In genomic region chr7:157152391-157152937, GRCh38 we compare ENCODE assay signal across 25 cellular contexts. TPM values are rescaled to one million over a fixed set of nuclear protein-coding genes. Genes with fewer than 3 reads are reported as not detected.
DNase-seq lines count a peak whose midpoint lies in the region; ATAC-seq and TF ChIP-seq lines count a peak whose summit lies in the region.
"Had no signal": no experiment of that assay in that cellular context is flagged by ENCODE, and none has a peak within 500 bp of the region (broad histone marks: within the 10 kb centered on the region; RNA-seq: fewer than 3 reads in every experiment).

No MANE protein-coding gene starts in this region.

- ATAC-seq in RWPE2 (ENCODE audit: low read depth), result peak; percentile 66
- no peak for ATAC-seq in HG03432 (IDR thresholded peaks at IDR 0.05; ENCODE audit: unreplicated experiment)
- ATAC-seq: lower lobe of right lung; mucosa of descending colon; natural killer cell treated with Interleukin-12 subunit alpha and Interleukin-12 subunit beta and Interleukin-15 and Interleukin-18, amount 100 ng/mL, for 72 hours; Right ventricle myocardium inferior had no signal

- H3K36me3 Mint-ChIP-seq in CD4-positive, alpha-beta memory T cell, result peaks cover 8 to 17% of the 10 kb centered on the region in 2 donors
- H3K36me3 Mint-ChIP-seq in endodermal cell (ENCODE audit: low read depth) (peaks cover 8% of the 10 kb centered on the region), osteocyte (ENCODE audit: unreplicated experiment) (peaks cover 2% of the 10 kb centered on the region)
- H3K36me3 Mint-ChIP-seq: natural killer cell treated with Interleukin-12 subunit alpha and Interleukin-12 subunit beta and Interleukin-15 and Interleukin-18, amount 100 ng/mL, for 72 hours had no signal

- no peaks in the 10 kb centered on the region for H3K9me3 ChIP-seq in CD4-positive, alpha-beta memory T cell (ENCODE audit: control insufficient read depth in 1 of 2, low read length in 2 of 2)
- H3K9me3 ChIP-seq in RWPE2 (ENCODE audit: severe bottlenecking) (no peaks in the 10 kb centered on the region), endodermal cell (ENCODE audit: control insufficient read depth, low read length) (no peaks in the 10 kb centered on the region)
- H3K9me3 ChIP-seq: BLaER1 treated with 17β-estradiol and CSF1 and Interleukin-3, amounts not matched to agents 10 nM and 100 nM; lower lobe of right lung; MG63; mucosa of descending colon; tibial artery had no signal

- WGBS in endodermal cell (ENCODE audit: insufficient coverage in 1 of 2, insufficient read length in 1 of 2), 2 experiments, result 86 to 99% methylated on average over 9 of the region's 9 CpGs

- POLR2A ChIA-PET in CD4-positive, alpha-beta memory T cell (lab: Charles Lee; ENCODE audit: partially characterized antibody), result interaction anchor here (1.7 kb wide), 1 partner anchor 12 kb away, joined by 3 read pairs; no protein-coding TSS in a partner anchor

- H3K9me3 Mint-ChIP-seq in CD4-positive, alpha-beta memory T cell, result no peaks in the 10 kb centered on the region
- H3K9me3 Mint-ChIP-seq in endodermal cell, result no peaks in the 10 kb centered on the region
- no peaks in the 10 kb centered on the region for H3K9me3 Mint-ChIP-seq in osteocyte (ENCODE audit: unreplicated experiment)
- H3K9me3 Mint-ChIP-seq: activated CD4-positive, alpha-beta memory T cell treated with anti-CD3 and anti-CD28 coated beads, Interleukin-2, amount 10 ng/mL, durations not matched to agents 7 days and 5 days; activated naive CD8-positive, alpha-beta T cell treated with anti-CD3 and anti-CD28 coated beads, Interleukin-2, amount 10 ng/mL, durations not matched to agents 7 days and 5 days; natural killer cell treated with Interleukin-12 subunit alpha and Interleukin-12 subunit beta and Interleukin-15 and Interleukin-18, amount 100 ng/mL, for 72 hours had no signal

- no peak for DNase-seq in CD4-positive, alpha-beta memory T cell
- no peak for DNase-seq in RWPE2 (ENCODE audit: low spot score)
- DNase-seq in endodermal cell, result no peak
- no peak for DNase-seq in osteocyte (ENCODE audit: extremely low spot score, unreplicated experiment)
- no peak for DNase-seq in activated effector memory CD4-positive, alpha-beta T cell treated with anti-CD3 and anti-CD28 coated beads, Interleukin-2, amount 50 U/mL, for 16 hours
- DNase-seq in Ammon's horn (ENCODE audit: low spot score), result no peak
- DNase-seq: activated CD4-positive, alpha-beta memory T cell treated with anti-CD3 and anti-CD28 coated beads, Interleukin-2, amount 10 ng/mL, durations not matched to agents 7 days and 5 days; activated effector memory CD4-positive, alpha-beta T cell treated with Interleukin-2 at 50 U/mL for 16 hours; activated naive CD8-positive, alpha-beta T cell treated with anti-CD3 and anti-CD28 coated beads, Interleukin-2, amount 10 ng/mL, durations not matched to agents 7 days and 5 days; Calu3; central memory CD4-positive, alpha-beta T cell; DMS79 treated with DMSO at 0.1 percent for 48 hours; GDM1; GOT3; KBM-7; lower lobe of right lung; MG63; mucosa of descending colon; NCI-H1930; stimulated activated CD4-positive, alpha-beta T cell treated with anti-CD3 and anti-CD28 coated beads, Interleukin-4, amount 100 ng/mL, for 24 hours; tibial artery had no signal

- H3K27me3 ChIP-seq in CD4-positive, alpha-beta memory T cell (ENCODE audit: insufficient read depth, low read length), result no peaks in the 10 kb centered on the region
- H3K27me3 ChIP-seq in RWPE2 (ENCODE audit: insufficient read depth, poor library complexity, severe bottlenecking) (no peaks in the 10 kb centered on the region), endodermal cell (ENCODE audit: control insufficient read depth, insufficient read depth, low read length, poor library complexity, severe bottlenecking) (no peaks in the 10 kb centered on the region)
- H3K27me3 ChIP-seq: BLaER1 treated with 17β-estradiol and CSF1 and Interleukin-3, amounts not matched to agents 10 nM and 100 nM; MG63; tibial artery had no signal

- no peak for TF ChIP-seq CTCF in RWPE2 (IDR thresholded peaks at IDR 0.05; ENCODE audit: poor library complexity, severe bottlenecking)
- TF ChIP-seq CTCF in endodermal cell (conservative IDR thresholded peaks at IDR 0.05), result no peak
- no peak for TF ChIP-seq CTCF in osteocyte (IDR thresholded peaks at IDR 0.05)

- intact Hi-C loops in CD4-positive, alpha-beta memory T cell (cut with micrococcal nuclease), result no loop called here

- H3K4me1 ChIP-seq in CD4-positive, alpha-beta memory T cell (ENCODE audit: insufficient read depth, low read length), result peaks cover 62% of the 10 kb centered on the region
- H3K4me1 ChIP-seq in RWPE2 (ENCODE audit: insufficient read depth, poor library complexity, severe bottlenecking) (peaks cover 4% of the 10 kb centered on the region), endodermal cell (ENCODE audit: control insufficient read depth, insufficient read depth, low read length) (peaks cover 11% of the 10 kb centered on the region)

- H3K27ac Mint-ChIP-seq in CD4-positive, alpha-beta memory T cell, result peak overlapping the region in 4 of 7 donors; percentile 41 to 83 (median 64)
- H3K27ac Mint-ChIP-seq in endodermal cell (peak overlapping the region; percentile 57), osteocyte (ENCODE audit: unreplicated experiment) (peak overlapping the region; percentile 14)
- H3K27ac Mint-ChIP-seq: activated CD4-positive, alpha-beta memory T cell treated with anti-CD3 and anti-CD28 coated beads, Interleukin-2, amount 10 ng/mL, durations not matched to agents 7 days and 5 days; activated naive CD8-positive, alpha-beta T cell treated with anti-CD3 and anti-CD28 coated beads, Interleukin-2, amount 10 ng/mL, durations not matched to agents 7 days and 5 days had no signal

- no peak overlapping the region for H3K27ac ChIP-seq in CD4-positive, alpha-beta memory T cell (ENCODE audit: low read depth, low read length)
- H3K27ac ChIP-seq in RWPE2 (ENCODE audit: poor library complexity, severe bottlenecking), result peak overlapping the region; percentile 9
- H3K27ac ChIP-seq in endodermal cell (ENCODE audit: low read depth, low read length), result no peak overlapping the region
- H3K27ac ChIP-seq: lower lobe of right lung, tibial artery had no signal

- H3K9ac ChIP-seq in endodermal cell (ENCODE audit: extremely low read depth, low read length, poor library complexity, severe bottlenecking), result no peak overlapping the region

- H3K4me3 Mint-ChIP-seq in CD4-positive, alpha-beta memory T cell, result no peak overlapping the region
- H3K4me3 Mint-ChIP-seq in endodermal cell (no peak overlapping the region), osteocyte (ENCODE audit: unreplicated experiment) (no peak overlapping the region)
- H3K4me3 Mint-ChIP-seq: activated CD4-positive, alpha-beta memory T cell treated with anti-CD3 and anti-CD28 coated beads, Interleukin-2, amount 10 ng/mL, durations not matched to agents 7 days and 5 days; activated naive CD8-positive, alpha-beta T cell treated with anti-CD3 and anti-CD28 coated beads, Interleukin-2, amount 10 ng/mL, durations not matched to agents 7 days and 5 days; natural killer cell treated with Interleukin-12 subunit alpha and Interleukin-12 subunit beta and Interleukin-15 and Interleukin-18, amount 100 ng/mL, for 72 hours had no signal

- H3K4me1 Mint-ChIP-seq in CD4-positive, alpha-beta memory T cell, result peaks cover 43 to 97% (median 68%) of the 10 kb centered on the region in 4 donors
- H3K4me1 Mint-ChIP-seq in endodermal cell, result peaks cover 48% of the 10 kb centered on the region
- peaks cover 28% of the 10 kb centered on the region for H3K4me1 Mint-ChIP-seq in osteocyte (ENCODE audit: unreplicated experiment)

- H3K4me3 ChIP-seq in CD4-positive, alpha-beta memory T cell (ENCODE audit: low read length in 2 of 2), result no peak overlapping the region
- no peak overlapping the region for H3K4me3 ChIP-seq in RWPE2 (ENCODE audit: severe bottlenecking)
- no peak overlapping the region for H3K4me3 ChIP-seq in endodermal cell (ENCODE audit: low read length)
- H3K4me3 ChIP-seq: BLaER1 treated with 17β-estradiol and CSF1 and Interleukin-3, amounts not matched to agents 10 nM and 100 nM; lower lobe of right lung; MG63; mucosa of descending colon; tibial artery had no signal

- H3K36me3 ChIP-seq in CD4-positive, alpha-beta memory T cell (ENCODE audit: insufficient read depth, low read length), result no peaks in the 10 kb centered on the region
- H3K36me3 ChIP-seq in RWPE2 (ENCODE audit: low read depth) (peaks cover 12% of the 10 kb centered on the region), endodermal cell (ENCODE audit: control insufficient read depth, insufficient read depth, low read length) (peaks cover 12% of the 10 kb centered on the region)
- H3K36me3 ChIP-seq: lower lobe of right lung, MG63, tibial artery had no signal

- H3K27me3 Mint-ChIP-seq in CD4-positive, alpha-beta memory T cell, result no peaks in the 10 kb centered on the region
- no peaks in the 10 kb centered on the region for H3K27me3 Mint-ChIP-seq in endodermal cell (ENCODE audit: insufficient read depth)
- no peaks in the 10 kb centered on the region for H3K27me3 Mint-ChIP-seq in osteocyte (ENCODE audit: unreplicated experiment)
- H3K27me3 Mint-ChIP-seq: activated CD4-positive, alpha-beta memory T cell treated with anti-CD3 and anti-CD28 coated beads, Interleukin-2, amount 10 ng/mL, durations not matched to agents 7 days and 5 days; activated naive CD8-positive, alpha-beta T cell treated with anti-CD3 and anti-CD28 coated beads, Interleukin-2, amount 10 ng/mL, durations not matched to agents 7 days and 5 days; natural killer cell treated with Interleukin-12 subunit alpha and Interleukin-12 subunit beta and Interleukin-15 and Interleukin-18, amount 100 ng/mL, for 72 hours had no signal

- CTCF ChIA-PET in CD4-positive, alpha-beta memory T cell (lab: Charles Lee; ENCODE audit: partially characterized antibody), result interaction anchor here (1.5 kb wide), 1 partner anchor 15 kb away, joined by 3 read pairs; no protein-coding TSS in a partner anchor

RNA-seq across cellular contexts. Expression of gene UBE3C, which starts 13.7 kb away (rescaled TPM):
- total RNA-seq in CD4-positive, alpha-beta memory T cell, result 10 to 100 TPM; 57.5 to 59.7 TPM
- 10 to 100 TPM; 32.6 to 36.2 TPM for polyA plus RNA-seq in CD4-positive, alpha-beta memory T cell
- total RNA-seq in endodermal cell (10 to 100 TPM; 53.4 to 55.9 TPM), osteocyte (59.6 and 62.9 TPM in 2 replicates)
- 31.4 TPM for polyA plus RNA-seq in endodermal cell (2013, experiment 1 of 2)
- 33.3 TPM for polyA plus RNA-seq in endodermal cell (2013, experiment 2 of 2)

Comparison
In these comparisons a context has a peak if more than half of its experiments do, and no peak if none do; other contexts are left out.
1. H3K27ac Mint-ChIP-seq: peak in every context shown above with its lines; median percentile 64 in CD4-positive, alpha-beta memory T cell; 57 in endodermal cell; 14 in osteocyte.